ENCODE assay signal across 8 cellular contexts in the genomic region with DNA sequence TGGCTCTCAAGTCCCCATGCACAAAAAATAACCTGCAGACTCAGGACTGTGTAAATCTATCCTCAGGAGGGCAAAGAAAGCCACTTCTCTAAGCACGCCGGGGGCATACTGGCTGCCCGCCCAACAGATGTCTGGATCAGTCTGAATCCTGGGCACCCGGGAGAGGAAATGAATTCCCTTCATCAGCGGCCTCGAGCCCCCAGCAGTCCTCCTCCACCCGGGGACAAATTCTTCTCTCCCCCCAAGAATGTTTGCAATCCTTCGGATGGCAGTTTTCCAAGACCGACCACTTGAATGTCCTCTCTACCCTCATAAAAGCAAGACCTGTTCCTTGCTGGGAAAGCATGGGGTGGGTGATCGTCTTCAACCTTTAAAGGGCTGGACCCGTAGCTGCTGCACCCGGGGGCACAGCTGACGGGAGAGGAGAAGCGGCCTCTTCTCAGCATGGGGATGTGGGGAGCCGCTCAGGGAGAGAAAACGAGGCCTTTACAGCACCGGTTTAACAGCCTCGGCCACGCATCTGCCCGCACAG. TPM values are rescaled to one million over a fixed set of nuclear protein-coding genes. Genes with fewer than 3 reads are reported as not detected.
DNase-seq lines count a peak whose midpoint lies in the region; ATAC-seq and TF ChIP-seq lines count a peak whose summit lies in the region.

No MANE protein-coding gene starts in this region.

- TF ChIP-seq CTCF in Loucy (conservative IDR thresholded peaks at IDR 0.05; ENCODE audit: low read length) (no peak), colonic mucosa (IDR thresholded peaks at IDR 0.05) (no peak), nephron (IDR thresholded peaks at IDR 0.05; ENCODE audit: unreplicated experiment in 3 of 3) (no peak)

- peak overlapping the region; percentile 76 for H3K9ac ChIP-seq in Loucy (ENCODE audit: low read depth, low read length, poor library complexity, severe bottlenecking)
- peak overlapping the region; percentile 75 to 83 for H3K9ac ChIP-seq in colonic mucosa (ENCODE audit: low read depth in 2 of 2, low read length in 2 of 2)

- intact Hi-C loops in colonic mucosa (cut with DNase I): loop anchor here (5.0 kb wide), 1 partner anchor 177 kb away; no protein-coding TSS in a partner anchor

- H3K27me3 ChIP-seq in Loucy (ENCODE audit: insufficient read depth, low read length, poor library complexity, severe bottlenecking) (no peaks in the 10 kb centered on the region), colonic mucosa (no peaks in the 10 kb centered on the region)

- no peak for ATAC-seq in HG02840 (IDR thresholded peaks at IDR 0.05; ENCODE audit: low FRiP score, unreplicated experiment)

- H3K27ac Mint-ChIP-seq in nephron: peak overlapping the region; percentile 9 to 49 (median 32)

- peak overlapping the region; percentile 85 to 93 (median 90) for H3K4me3 Mint-ChIP-seq in nephron

- no peaks in the 10 kb centered on the region for H3K79me2 ChIP-seq in Loucy (ENCODE audit: insufficient read depth, low read length)

- H3F3A ChIP-seq in Loucy (ENCODE audit: low read depth): no peaks in the 10 kb centered on the region

- H3K4me3 ChIP-seq in Loucy (ENCODE audit: low read length, poor library complexity, severe bottlenecking): peak overlapping the region; percentile 83
- H3K4me3 ChIP-seq in colonic mucosa: peak overlapping the region; percentile 71

- peak overlapping the region; percentile 85 for H3K4me2 ChIP-seq in Loucy (ENCODE audit: low read depth, low read length, poor library complexity, severe bottlenecking)

- peaks cover 43% of the 10 kb centered on the region for H3K27me3 Mint-ChIP-seq in nephron (ENCODE audit: low read depth)

- H3K27ac ChIP-seq in colonic mucosa: no peak overlapping the region

- peaks cover 9% of the 10 kb centered on the region for H3K4me1 ChIP-seq in Loucy (ENCODE audit: insufficient read depth, low read length, poor library complexity, severe bottlenecking)
- peaks cover 5% of the 10 kb centered on the region for H3K4me1 ChIP-seq in colonic mucosa

- peaks cover 14% of the 10 kb centered on the region for H3K4me1 Mint-ChIP-seq in nephron

- DNase-seq in NCI-H82 (lab: John Stamatoyannopoulos, UW) (peak; percentile 65), NCI-H82 treated with DMSO at 0.1 percent for 48 hours (lab: John Stamatoyannopoulos, UW; ENCODE audit: unreplicated experiment) (no peak), colonic mucosa (no peak), GOT3 (lab: John Stamatoyannopoulos, UW) (no peak), HT-29 (ENCODE audit: low spot score) (no peak)

- H3K36me3 ChIP-seq in Loucy (ENCODE audit: insufficient read depth, low read length) (no peaks in the 10 kb centered on the region), colonic mucosa (no peaks in the 10 kb centered on the region)

- no peaks in the 10 kb centered on the region for H3K9me3 ChIP-seq in Loucy (ENCODE audit: insufficient read depth, low read depth, low read length)
- no peaks in the 10 kb centered on the region for H3K9me3 ChIP-seq in colonic mucosa

- peak overlapping the region; percentile 98 for H2AFZ ChIP-seq in Loucy (ENCODE audit: low read length)

- no peaks in the 10 kb centered on the region for H3K9me2 ChIP-seq in Loucy (replicated peaks; ENCODE audit: low read depth, low read length)

- no peaks in the 10 kb centered on the region for H3K36me3 Mint-ChIP-seq in nephron (ENCODE audit: low read depth)

- H3K9me3 Mint-ChIP-seq in nephron: no peaks in the 10 kb centered on the region

- H4K20me1 ChIP-seq in Loucy (ENCODE audit: insufficient read depth, low read length, poor library complexity, severe bottlenecking): no peaks in the 10 kb centered on the region

RNA-seq across cellular contexts. Expression of a gene that starts 9.4 kb away (rescaled TPM):
- total RNA-seq in colonic mucosa: 10 to 100 TPM; 64.5 to 67.1 TPM
- 65.0 and 89.9 TPM in 2 replicates for total RNA-seq in HT-29 (2014; rRNA removed; shearing (Covaris generic))

RNA-seq across cellular contexts. Expression of a gene that starts 21.9 kb away (rescaled TPM):
- total RNA-seq in colonic mucosa: 1 to 10 TPM; 1.8 to 5.2 TPM
- total RNA-seq in HT-29 (2014; rRNA removed; shearing (Covaris generic)): 0.97 and 1.1 TPM in 2 replicates
